9 cellular contexts compared by ENCODE assay signal in the genomic region with DNA sequence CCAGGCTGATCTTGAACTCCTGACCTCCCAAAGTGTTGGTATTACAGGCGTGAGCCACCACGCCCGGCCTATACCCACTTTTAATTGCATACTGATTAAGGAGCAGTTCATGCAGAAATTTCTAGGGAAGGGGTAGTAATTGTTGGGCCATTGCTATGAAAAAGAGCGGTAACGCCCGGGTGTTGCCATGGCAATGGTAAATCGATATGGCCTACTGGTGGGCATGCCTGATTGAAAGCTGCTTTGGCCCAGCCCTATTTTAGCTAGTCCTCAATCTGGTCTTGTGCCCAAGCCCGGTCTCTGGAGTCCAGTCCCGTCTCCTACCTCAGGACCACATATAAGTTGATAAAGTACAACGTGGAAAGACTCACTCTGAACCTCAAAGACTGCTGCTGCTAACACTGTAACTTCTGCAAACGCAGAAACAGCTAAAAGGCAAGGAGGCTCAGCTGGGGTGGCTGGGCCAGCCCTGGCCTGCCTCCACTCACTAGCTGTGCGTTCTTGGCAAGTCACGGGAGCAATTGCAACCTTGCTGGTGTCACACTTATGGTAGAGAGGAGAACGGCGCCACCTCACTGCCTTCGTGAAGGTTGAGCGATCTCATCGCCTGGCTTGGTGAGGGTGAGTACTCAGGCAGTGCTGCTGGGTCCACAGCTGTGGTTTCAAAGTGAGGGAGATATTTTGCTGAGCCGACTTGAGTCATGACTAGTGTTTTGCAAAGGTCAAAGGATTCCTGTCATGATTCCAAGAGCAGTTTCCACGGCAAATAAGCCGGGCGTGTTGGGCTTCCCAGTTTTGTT. TPM values are rescaled to one million over a fixed set of nuclear protein-coding genes. Genes with fewer than 3 reads are reported as not detected.
DNase-seq lines count a peak whose midpoint lies in the region; ATAC-seq and TF ChIP-seq lines count a peak whose summit lies in the region.
"Had no signal": no experiment of that assay in that cellular context is flagged by ENCODE, and none has a peak within 500 bp of the region (broad histone marks: within the 10 kb centered on the region; RNA-seq: fewer than 3 reads in every experiment).

No MANE protein-coding gene starts in this region.

- peak; percentile 70 for ATAC-seq in esophagus mucosa
- peak; percentile 80 for ATAC-seq in omental fat pad (ENCODE audit: low FRiP score)
- no peak for ATAC-seq in GM19455 (IDR thresholded peaks at IDR 0.05; ENCODE audit: unreplicated experiment)

- peak; percentile 76 for DNase-seq in Daoy (ENCODE audit: low read depth)
- DNase-seq in NCI-H2171 treated with DMSO at 0.1 percent for 48 hours (lab: John Stamatoyannopoulos, UW): peak; percentile 85
- peak; percentile 26 for DNase-seq in omental fat pad (ENCODE audit: low spot score)
- DNase-seq in activated CD4-positive, alpha-beta T cell treated with anti-CD3 and anti-CD28 coated beads, Interleukin-2, amount 50 U/mL, for 48 hours: no peak
- DNase-seq in NCI-H2107 treated with DMSO at 0.1 percent for 48 hours (lab: John Stamatoyannopoulos, UW; ENCODE audit: unreplicated experiment): no peak
- DNase-seq in 8988T: no peak
- DNase-seq: KBM-7 had no signal

- TF ChIP-seq CTCF in omental fat pad (IDR thresholded peaks at IDR 0.05): no peak

RNA-seq across cellular contexts. Expression of gene GRPEL1, which starts 57.0 kb away (rescaled TPM):
- total RNA-seq in Daoy (2014; rRNA removed; shearing (Covaris generic)): 59.5 and 83.3 TPM in 2 replicates
- total RNA-seq in esophagus mucosa (34.0 TPM), omental fat pad (10 to 100 TPM; 25.4 to 62.1 (median 33.8) TPM)

Comparison
In these comparisons a context has a peak if more than half of its experiments do, and no peak if none do; other contexts are left out.
1. DNase-seq: peak in Daoy (single experiment), NCI-H2171 treated with DMSO at 0.1 percent for 48 hours (single experiment) and omental fat pad (single experiment); none in activated CD4-positive, alpha-beta T cell treated with anti-CD3 and anti-CD28 coated beads, Interleukin-2, amount 50 U/mL, for 48 hours (0 of 2), NCI-H2107 treated with DMSO at 0.1 percent for 48 hours (single experiment) and 8988T (single experiment).